ENCODE assay signal across 17 cellular contexts in the genomic region with DNA sequence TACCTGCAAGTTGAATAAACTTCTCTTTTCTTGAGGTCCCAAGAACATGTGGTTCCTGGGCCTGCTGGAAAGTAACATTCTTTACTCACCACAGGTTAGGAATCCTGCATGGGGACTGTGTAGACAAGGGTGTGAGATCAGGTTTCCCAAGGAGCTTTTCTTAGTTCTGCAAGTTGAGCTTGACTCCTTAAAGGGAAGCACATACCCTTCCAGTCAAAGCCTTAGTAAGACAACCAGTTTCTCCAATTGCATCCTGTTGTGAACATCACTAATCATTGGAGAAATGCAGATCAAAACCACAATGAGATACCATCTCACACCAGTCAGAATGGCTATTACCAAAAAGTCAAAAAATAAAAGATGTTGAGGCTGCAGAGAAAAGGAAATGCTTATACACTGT.
"Had no signal": no experiment of that assay in that cellular context is flagged by ENCODE, and none has a peak within 500 bp of the region (broad histone marks: within the 10 kb centered on the region; RNA-seq: fewer than 3 reads in every experiment).

No MANE protein-coding gene starts in this region.

- H3K4me3 Mint-ChIP-seq: activated B cell treated with CpG ODN at 0.5 μM for 24 hours; activated CD4-positive, alpha-beta T cell treated with anti-CD3 and anti-CD28 coated beads, Interleukin-2, amount 10 ng/mL, durations not matched to agents 7 days and 5 days; activated naive CD4-positive, alpha-beta T cell treated with anti-CD3 and anti-CD28 coated beads, Interleukin-2, amount 10 ng/mL, durations not matched to agents 7 days and 5 days; endodermal cell; nephron progenitor cell; T-helper 1 cell treated with Interleukin-12 subunit alpha and Interleukin-12 subunit beta and Interleukin-4 antibody, amounts not matched to agents 30 μg/mL and 1 μg/mL, for 36 hours had no signal

- H3K27me3 ChIP-seq: upper lobe of left lung had no signal

- H3K4me1 ChIP-seq: psoas muscle, upper lobe of left lung had no signal

- H3K27me3 Mint-ChIP-seq: activated CD4-positive, alpha-beta T cell treated with anti-CD3 and anti-CD28 coated beads, Interleukin-2, amount 10 ng/mL, durations not matched to agents 7 days and 5 days had no signal

- H3K36me3 ChIP-seq: upper lobe of left lung had no signal

- H3K27ac Mint-ChIP-seq: activated B cell treated with CpG ODN at 0.5 μM for 24 hours; activated CD4-positive, alpha-beta T cell treated with anti-CD3 and anti-CD28 coated beads, Interleukin-2, amount 10 ng/mL, durations not matched to agents 7 days and 5 days; activated naive CD4-positive, alpha-beta T cell treated with anti-CD3 and anti-CD28 coated beads, Interleukin-2, amount 10 ng/mL, durations not matched to agents 7 days and 5 days; activated T-helper 2 cell treated with anti-CD3 and anti-CD28 coated beads, Interferon-gamma antibody, Interleukin-2, Interleukin-4, amounts not matched to agents 10 μg/mL and 5 μg/mL and 100 μg/mL, durations not matched to agents 14 hours and 24 hours and 36 hours; endodermal cell; nephron progenitor cell; T-helper 1 cell treated with Interleukin-12 subunit alpha and Interleukin-12 subunit beta and Interleukin-4 antibody, amounts not matched to agents 30 μg/mL and 1 μg/mL, for 36 hours had no signal

- H3K4me3 ChIP-seq: psoas muscle, upper lobe of left lung had no signal

- ATAC-seq: psoas muscle, sciatic nerve had no signal

- H3K27ac ChIP-seq: psoas muscle, upper lobe of left lung had no signal

- H3K9me3 Mint-ChIP-seq: activated B cell treated with CpG ODN at 0.5 μM for 24 hours; activated CD4-positive, alpha-beta T cell treated with anti-CD3 and anti-CD28 coated beads, Interleukin-2, amount 10 ng/mL, durations not matched to agents 7 days and 5 days; activated naive CD4-positive, alpha-beta T cell treated with anti-CD3 and anti-CD28 coated beads, Interleukin-2, amount 10 ng/mL, durations not matched to agents 7 days and 5 days; activated T-helper 2 cell treated with anti-CD3 and anti-CD28 coated beads, Interferon-gamma antibody, Interleukin-2, Interleukin-4, amounts not matched to agents 10 μg/mL and 5 μg/mL and 100 μg/mL, durations not matched to agents 14 hours and 24 hours and 36 hours; T-helper 1 cell treated with Interleukin-12 subunit alpha and Interleukin-12 subunit beta and Interleukin-4 antibody, amounts not matched to agents 30 μg/mL and 1 μg/mL, for 36 hours had no signal

- H3K9me3 ChIP-seq: psoas muscle, upper lobe of left lung had no signal

- H3K36me3 Mint-ChIP-seq: activated naive CD4-positive, alpha-beta T cell treated with anti-CD3 and anti-CD28 coated beads, Interleukin-2, amount 10 ng/mL, durations not matched to agents 7 days and 5 days had no signal

- DNase-seq: activated B cell treated with CpG ODN at 0.5 μM for 24 hours; activated CD4-positive, alpha-beta T cell treated with anti-CD3 and anti-CD28 coated beads, Interleukin-2, amount 10 ng/mL, durations not matched to agents 7 days and 5 days; activated CD8-positive, alpha-beta memory T cell treated with anti-CD3 and anti-CD28 coated beads for 24 hours; activated naive CD4-positive, alpha-beta T cell treated with anti-CD3 and anti-CD28 coated beads, Interleukin-2, amount 10 ng/mL, durations not matched to agents 7 days and 5 days; activated T-cell treated with anti-CD3 and anti-CD28 coated beads for 4 hours; cerebellar nuclear complex; endodermal cell; erythroblast; nephron progenitor cell; psoas muscle; stimulated activated CD4-positive, alpha-beta T cell treated with anti-CD3 and anti-CD28 coated beads, Interleukin-12 subunit alpha, Interleukin-12 subunit beta, amount 100 ng/mL, for 4 hours; stimulated activated naive CD4-positive, alpha-beta T cell; substantia nigra; upper lobe of left lung had no signal

- H3K4me1 Mint-ChIP-seq: activated CD4-positive, alpha-beta T cell treated with anti-CD3 and anti-CD28 coated beads, Interleukin-2, amount 10 ng/mL, durations not matched to agents 7 days and 5 days; activated naive CD4-positive, alpha-beta T cell treated with anti-CD3 and anti-CD28 coated beads, Interleukin-2, amount 10 ng/mL, durations not matched to agents 7 days and 5 days had no signal
